ENCODE assay signal across 8 cellular contexts in the genomic region with DNA sequence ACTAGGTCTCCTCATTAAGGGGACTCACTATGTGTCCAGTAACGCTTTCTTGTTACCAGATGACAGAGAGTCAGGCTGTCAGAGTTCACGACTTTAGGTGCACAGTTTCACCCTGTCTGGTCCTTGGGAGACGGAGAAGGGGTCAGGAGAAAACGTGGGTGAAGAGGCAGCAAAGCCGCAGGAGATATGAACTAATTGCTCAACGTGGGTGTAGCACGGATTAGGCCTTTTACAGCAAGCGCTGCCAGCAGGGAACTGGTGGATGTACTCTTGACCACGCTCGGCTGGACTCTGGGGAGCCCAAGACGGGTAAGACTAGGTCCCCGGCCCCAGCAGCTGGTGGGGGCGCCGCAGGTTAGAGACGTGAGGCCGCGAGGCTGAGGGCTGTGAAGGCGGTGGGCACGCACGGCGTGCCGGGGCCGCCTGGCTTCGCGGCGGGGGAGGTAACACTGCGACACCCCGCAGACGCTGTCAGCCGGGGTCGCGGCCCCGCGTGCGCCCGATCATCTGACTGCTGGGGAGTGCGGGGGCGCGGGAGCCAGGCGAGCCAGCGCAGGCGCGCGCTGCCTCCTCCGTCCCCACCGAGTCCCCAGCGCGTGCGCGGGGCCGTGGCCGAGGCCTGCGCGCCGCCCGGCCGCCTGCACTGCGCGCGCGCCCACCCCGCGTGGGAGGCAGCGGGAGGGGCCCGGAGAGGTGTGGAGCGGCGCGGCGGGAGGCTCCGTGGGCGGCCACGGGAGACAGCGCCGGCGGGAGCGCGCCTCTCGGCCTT. TPM values are rescaled to one million over a fixed set of nuclear protein-coding genes. Genes with fewer than 3 reads are reported as not detected.
DNase-seq lines count a peak whose midpoint lies in the region; ATAC-seq and TF ChIP-seq lines count a peak whose summit lies in the region.

A gene with protein sequence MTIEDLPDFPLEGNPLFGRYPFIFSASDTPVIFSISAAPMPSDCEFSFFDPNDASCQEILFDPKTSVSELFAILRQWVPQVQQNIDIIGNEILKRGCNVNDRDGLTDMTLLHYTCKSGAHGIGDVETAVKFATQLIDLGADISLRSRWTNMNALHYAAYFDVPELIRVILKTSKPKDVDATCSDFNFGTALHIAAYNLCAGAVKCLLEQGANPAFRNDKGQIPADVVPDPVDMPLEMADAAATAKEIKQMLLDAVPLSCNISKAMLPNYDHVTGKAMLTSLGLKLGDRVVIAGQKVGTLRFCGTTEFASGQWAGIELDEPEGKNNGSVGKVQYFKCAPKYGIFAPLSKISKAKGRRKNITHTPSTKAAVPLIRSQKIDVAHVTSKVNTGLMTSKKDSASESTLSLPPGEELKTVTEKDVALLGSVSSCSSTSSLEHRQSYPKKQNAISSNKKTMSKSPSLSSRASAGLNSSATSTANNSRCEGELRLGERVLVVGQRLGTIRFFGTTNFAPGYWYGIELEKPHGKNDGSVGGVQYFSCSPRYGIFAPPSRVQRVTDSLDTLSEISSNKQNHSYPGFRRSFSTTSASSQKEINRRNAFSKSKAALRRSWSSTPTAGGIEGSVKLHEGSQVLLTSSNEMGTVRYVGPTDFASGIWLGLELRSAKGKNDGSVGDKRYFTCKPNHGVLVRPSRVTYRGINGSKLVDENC (plus strand): TSS at position 575 of the 769 bp plus-strand sequence. CDS start 5,974 bp downstream, outside the sequence.

- H3K36me3 Mint-ChIP-seq in GM23338 (ENCODE audit: low read depth) = peaks cover 3% of the 10 kb centered on the region; the same call in 1 of the 3 replicates
- H3K36me3 Mint-ChIP-seq in activated T-helper 17 cell treated with anti-CD3 and anti-CD28 coated beads, Interleukin-2, amount 50 U/mL, for 72 hours (ENCODE audit: low read depth) = peaks cover 6% of the 10 kb centered on the region
- no peaks in the 10 kb centered on the region for H3K36me3 Mint-ChIP-seq in natural killer cell treated with Interleukin-12 subunit alpha and Interleukin-12 subunit beta and Interleukin-15 and Interleukin-18, amount 100 ng/mL, for 72 hours

- peaks cover 60% of the 10 kb centered on the region for H3K27me3 ChIP-seq in GM23338 (ENCODE audit: insufficient read depth)

- peak within 1 kb of the TSS; percentile 99 for H2AFZ ChIP-seq in GM23338

- H3K4me3 Mint-ChIP-seq in GM23338 = peak within 1 kb of the TSS; percentile 80
- H3K4me3 Mint-ChIP-seq in activated T-helper 17 cell treated with anti-CD3 and anti-CD28 coated beads, Interleukin-2, amount 50 U/mL, for 72 hours = peak within 1 kb of the TSS; percentile 89
- peak within 1 kb of the TSS; percentile 98 for H3K4me3 Mint-ChIP-seq in natural killer cell treated with Interleukin-12 subunit alpha and Interleukin-12 subunit beta and Interleukin-15 and Interleukin-18, amount 100 ng/mL, for 72 hours

- peak within 1 kb of the TSS; percentile 89 for H3K4me2 ChIP-seq in GM23338

- no peaks in the 10 kb centered on the region for H3K9me2 ChIP-seq in GM23338 (ENCODE audit: insufficient read depth)

- H3K79me2 ChIP-seq in GM23338 (replicated peaks; ENCODE audit: insufficient read depth) = no peaks in the 10 kb centered on the region

- peaks cover 6% of the 10 kb centered on the region for H3K4me1 ChIP-seq in GM23338 (ENCODE audit: insufficient read depth)

- H3K4me3 ChIP-seq in GM23338 = peak within 1 kb of the TSS; percentile 73
- H3K4me3 ChIP-seq in fibroblast of mammary gland (ENCODE audit: control insufficient read depth, low read depth, low read length) = peak within 1 kb of the TSS; percentile 78

- no peaks in the 10 kb centered on the region for H3K36me3 ChIP-seq in GM23338 (ENCODE audit: insufficient read depth)

- peak; percentile 59 for DNase-seq in EH (ENCODE audit: low read depth)
- peak; percentile 57 for DNase-seq in GM23338 (ENCODE audit: low spot score)
- peak; percentile 75 for DNase-seq in NCI-H69 (lab: John Stamatoyannopoulos, UW)
- DNase-seq in fibroblast of mammary gland (ENCODE audit: low read depth) = peak; percentile 64
- peak; percentile 90 for DNase-seq in natural killer cell treated with Interleukin-12 subunit alpha and Interleukin-12 subunit beta and Interleukin-15 and Interleukin-18, amount 100 ng/mL, for 72 hours (ENCODE audit: low spot score)
- peak; percentile 71 for DNase-seq in stimulated activated naive CD4-positive, alpha-beta T cell treated with Interleukin-2 at 50 U/mL for 16 hours (lab: John Stamatoyannopoulos, UW)
- DNase-seq in SIG-M5 treated with dmso at 0.1 percent for 504 hours (lab: John Stamatoyannopoulos, UW; ENCODE audit: unreplicated experiment) = no peak

- no peak within 1 kb of the TSS for H3K27ac ChIP-seq in GM23338 (ENCODE audit: low read depth)

- no peaks in the 10 kb centered on the region for H3F3A ChIP-seq in GM23338 (replicated peaks; ENCODE audit: low read depth)

- no peaks in the 10 kb centered on the region for H4K20me1 ChIP-seq in GM23338 (replicated peaks; ENCODE audit: insufficient read depth)

- H3K27ac Mint-ChIP-seq in GM23338 = no peak within 1 kb of the TSS
- peak within 1 kb of the TSS; percentile 89 for H3K27ac Mint-ChIP-seq in activated T-helper 17 cell treated with anti-CD3 and anti-CD28 coated beads, Interleukin-2, amount 50 U/mL, for 72 hours
- peak within 1 kb of the TSS; percentile 95 to 97 for H3K27ac Mint-ChIP-seq in natural killer cell treated with Interleukin-12 subunit alpha and Interleukin-12 subunit beta and Interleukin-15 and Interleukin-18, amount 100 ng/mL, for 72 hours

- TF ChIP-seq CTCF in GM23338 (conservative IDR thresholded peaks at IDR 0.05; ENCODE audit: low read depth in 2 of 2) (no peak), fibroblast of mammary gland (conservative IDR thresholded peaks at IDR 0.05; ENCODE audit: control insufficient read depth, insufficient read depth, low read depth, low read length) (no peak)

- peak; percentile 82 for ATAC-seq in GM23338
- ATAC-seq in activated T-helper 17 cell treated with anti-CD3 and anti-CD28 coated beads, Interleukin-2, amount 50 U/mL, for 72 hours (replicated peaks) = peak; percentile 55
- peak; percentile 89 to 95 for ATAC-seq in natural killer cell treated with Interleukin-12 subunit alpha and Interleukin-12 subunit beta and Interleukin-15 and Interleukin-18, amount 100 ng/mL, for 72 hours

- peaks cover 2% of the 10 kb centered on the region for H3K4me1 Mint-ChIP-seq in GM23338
- H3K4me1 Mint-ChIP-seq in activated T-helper 17 cell treated with anti-CD3 and anti-CD28 coated beads, Interleukin-2, amount 50 U/mL, for 72 hours = peaks cover 24% of the 10 kb centered on the region
- peaks cover 27 to 44% of the 10 kb centered on the region in 2 donors for H3K4me1 Mint-ChIP-seq in natural killer cell treated with Interleukin-12 subunit alpha and Interleukin-12 subunit beta and Interleukin-15 and Interleukin-18, amount 100 ng/mL, for 72 hours (ENCODE audit: low read depth in 2 of 2)

- H3K27me3 Mint-ChIP-seq in GM23338 (ENCODE audit: insufficient read depth, low read depth, poor library complexity) = peaks cover 40% of the 10 kb centered on the region
- no peaks in the 10 kb centered on the region for H3K27me3 Mint-ChIP-seq in activated T-helper 17 cell treated with anti-CD3 and anti-CD28 coated beads, Interleukin-2, amount 50 U/mL, for 72 hours
- peaks cover 3 to 5% of the 10 kb centered on the region in 2 donors for H3K27me3 Mint-ChIP-seq in natural killer cell treated with Interleukin-12 subunit alpha and Interleukin-12 subunit beta and Interleukin-15 and Interleukin-18, amount 100 ng/mL, for 72 hours

- H3K9me3 Mint-ChIP-seq in GM23338 = no peaks in the 10 kb centered on the region
- no peaks in the 10 kb centered on the region for H3K9me3 Mint-ChIP-seq in activated T-helper 17 cell treated with anti-CD3 and anti-CD28 coated beads, Interleukin-2, amount 50 U/mL, for 72 hours
- H3K9me3 Mint-ChIP-seq in natural killer cell treated with Interleukin-12 subunit alpha and Interleukin-12 subunit beta and Interleukin-15 and Interleukin-18, amount 100 ng/mL, for 72 hours = no peaks in the 10 kb centered on the region

TF ChIP-seq in GM23338, 12 proteins besides CTCF, POLR2A, EP300 and RAD21:
- TF ChIP-seq EZH2phosphoT487 (IDR thresholded peaks at IDR 0.05; ENCODE audit: unreplicated experiment) (no peak), EZH2 (IDR thresholded peaks at IDR 0.05; ENCODE audit: low read depth, unreplicated experiment) (peak; percentile 77)

RNA-seq across cellular contexts. Expression of the gene that starts here (rescaled TPM):
- total RNA-seq in GM23338 (2014; rRNA removed; shearing (Covaris generic)) = 0.14 TPM in 1 of 2 replicates, not detected in the other
- polyA plus RNA-seq in GM23338 (2016; fragmentation: Nextera tagmentation; extraction: Ambion mirVana) = 0.06 TPM in 1 of 2 replicates, not detected in the other
- 10 to 100 TPM; 23.3 to 24.5 TPM for total RNA-seq in activated T-helper 17 cell treated with anti-CD3 and anti-CD28 coated beads, Interleukin-2, amount 50 U/mL, for 72 hours
- total RNA-seq in natural killer cell treated with Interleukin-12 subunit alpha and Interleukin-12 subunit beta and Interleukin-15 and Interleukin-18, amount 100 ng/mL, for 72 hours = 10 to 100 TPM; 24.4 to 40.6 TPM

Comparison
In these comparisons a context has a peak if more than half of its experiments do, and no peak if none do; other contexts are left out.
1. RNA of the gene that starts here (total RNA-seq): 24.4 to 40.6 TPM in natural killer cell treated with Interleukin-12 subunit alpha and Interleukin-12 subunit beta and Interleukin-15 and Interleukin-18, amount 100 ng/mL, for 72 hours and 23.3 to 24.5 TPM in activated T-helper 17 cell treated with anti-CD3 and anti-CD28 coated beads, Interleukin-2, amount 50 U/mL, for 72 hours; 0.14 TPM in GM23338; every median in the first group is over 10 times any median in the second.
2. Peak in DNase-seq, ATAC-seq, H3K4me3 ChIP-seq and H3K4me2 ChIP-seq in GM23338; RNA of the gene not detected or under 1 TPM.
3. Peak in every context shown above with its lines, with median percentiles within 50 percentile points of each other: ATAC-seq and H3K4me3 Mint-ChIP-seq.